20 cellular contexts compared by ENCODE assay signal in genomic region chr7:88322151-88322550, GRCh38. TPM values are rescaled to one million over a fixed set of nuclear protein-coding genes. Genes with fewer than 3 reads are reported as not detected.
DNase-seq lines count a peak whose midpoint lies in the region; ATAC-seq, FAIRE-seq and TF ChIP-seq lines count a peak whose summit lies in the region.
"Had no signal": no experiment of that assay in that cellular context is flagged by ENCODE, and none has a peak within 500 bp of the region (broad histone marks: within the 10 kb centered on the region; RNA-seq: fewer than 3 reads in every experiment).

No MANE protein-coding gene starts in this region.

- no TSS peak for BruUV-seq in HepG2 (replicated peaks; lab: Mats Ljungman, UMichigan)

- DNase-seq in HepG2 (ENCODE audit: low spot score) (no peak), left ventricle myocardium superior (no peak), upper lobe of right lung (no peak), DMS 273 treated with DMSO at 0.1 percent for 48 hours (lab: John Stamatoyannopoulos, UW) (no peak)
- DNase-seq in activated CD4-positive, CD25-positive, alpha-beta regulatory T cell treated with anti-CD3 and anti-CD28 coated beads, Interleukin-2, amount 50 U/mL, for 72 hours, result no peak
- DNase-seq: activated CD4-positive, alpha-beta memory T cell treated with anti-CD3 and anti-CD28 coated beads, Interleukin-2, amount 10 ng/mL, durations not matched to agents 7 days and 5 days; activated naive CD8-positive, alpha-beta T cell treated with anti-CD3 and anti-CD28 coated beads, Interleukin-2, amount 10 ng/mL, durations not matched to agents 7 days and 5 days; activated T-cell treated with anti-CD3 and anti-CD28 coated beads, Interleukin-2, amount 50 U/mL, for 48 hours; CD4-positive, CD25-positive, alpha-beta regulatory T cell; HCEC 1CT; NCI-H2081 treated with DMSO at 0.1 percent for 48 hours; NCI-H510A treated with DMSO at 0.1 percent for 48 hours; occipital lobe; stimulated activated CD4-positive, alpha-beta T cell treated with anti-CD3 and anti-CD28 coated beads, Interleukin-2, amount 100 ng/mL, for 24 hours had no signal

- H3K27me3 ChIP-seq in liver (ENCODE audit: control insufficient read depth in 4 of 4, insufficient read depth in 4 of 4, low read length in 3 of 4) (no peaks in the 10 kb centered on the region), HepG2 (ENCODE audit: control insufficient read depth in 1 of 2, insufficient read depth in 2 of 2, low read length in 2 of 2) (no peaks in the 10 kb centered on the region), OCI-LY3 (ENCODE audit: low read depth, low read length) (no peaks in the 10 kb centered on the region), upper lobe of right lung (no peaks in the 10 kb centered on the region)
- H3K27me3 ChIP-seq: hepatocyte had no signal

- TF ChIP-seq POLR2A in HepG2 (IDR thresholded peaks at IDR 0.05; ENCODE audit: insufficient read depth in 1 of 2, low read depth in 2 of 2, low read length in 2 of 2), result no peak

- H3K9ac ChIP-seq in liver (ENCODE audit: low read depth in 1 of 2, low read length in 2 of 2) (no peak overlapping the region), HepG2 (ENCODE audit: insufficient read depth, low read depth, low read length) (no peak overlapping the region), OCI-LY3 (ENCODE audit: low read length) (no peak overlapping the region)

- no peak overlapping the region for H2AFZ ChIP-seq in HepG2 (ENCODE audit: low read length)
- H2AFZ ChIP-seq in OCI-LY3 (ENCODE audit: low read depth, low read length), result no peak overlapping the region
- H2AFZ ChIP-seq: hepatocyte had no signal

- no peaks in the 10 kb centered on the region for H3K36me3 ChIP-seq in liver (ENCODE audit: control insufficient read depth in 4 of 4, insufficient read depth in 3 of 4, low read depth in 1 of 4, low read length in 3 of 4)
- no peaks in the 10 kb centered on the region for H3K36me3 ChIP-seq in HepG2 (replicated peaks in 1 of 2; ENCODE audit: control insufficient read depth in 1 of 2, insufficient read depth in 2 of 2, low read length in 2 of 2)
- H3K36me3 ChIP-seq in OCI-LY3 (replicated peaks; ENCODE audit: low read depth, low read length), result no peaks in the 10 kb centered on the region
- H3K36me3 ChIP-seq in upper lobe of right lung, result no peaks in the 10 kb centered on the region

- intact Hi-C loops in HepG2 (cut with micrococcal nuclease; ENCODE audit: unreplicated experiment) (no loop called here), left ventricle myocardium superior (cut with micrococcal nuclease) (no loop called here), upper lobe of right lung (cut with DNase I) (no loop called here)

- TF ChIP-seq RAD21 in liver (IDR thresholded peaks at IDR 0.05), result no peak
- TF ChIP-seq RAD21 in HepG2 (CRISPR knock-in tag; IDR thresholded peaks at IDR 0.05), result no peak

- no peak overlapping the region for H3K4me2 ChIP-seq in HepG2 (ENCODE audit: low read depth, low read length)
- H3K4me2 ChIP-seq in OCI-LY3 (ENCODE audit: low read length), result peak overlapping the region; percentile 33
- H3K4me2 ChIP-seq: hepatocyte had no signal

- WGBS in liver, result 68% methylated on average over 3 of the region's 3 CpGs
- WGBS in HepG2 (ENCODE audit: low lambda C conversion rate), result 86% methylated on average over 3 of the region's 3 CpGs

- POLR2A ChIA-PET in HepG2 (lab: Yijun Ruan, JAX), result no interaction called here

- H3K27ac ChIP-seq in liver (ENCODE audit: low read depth in 1 of 2, low read length in 2 of 2) (peak overlapping the region in 1 of 2 donors; percentile 49), HepG2 (ENCODE audit: extremely low read length, insufficient read depth, low read length) (no peak overlapping the region), OCI-LY3 (ENCODE audit: low read length) (peak overlapping the region; percentile 29), upper lobe of right lung (no peak overlapping the region)
- H3K27ac ChIP-seq: hepatocyte had no signal

- ATAC-seq in HepG2, result no peak
- ATAC-seq in left ventricle myocardium superior, result peak; percentile 40
- ATAC-seq in upper lobe of right lung, result peak; percentile 71
- ATAC-seq in HG03439 (IDR thresholded peaks at IDR 0.05; ENCODE audit: unreplicated experiment), result no peak
- ATAC-seq: sciatic nerve had no signal

- in situ Hi-C loops in HepG2 (cut with HindIII; ENCODE audit: extremely low pct_ligation_motif_present, low pct_unique_long_range_greater_than_20kb), result no loop called here

- H3K4me1 ChIP-seq in liver (ENCODE audit: control insufficient read depth in 4 of 4, insufficient read depth in 4 of 4, low read length in 3 of 4), result peaks cover 0 to 2% (median 0%) of the 10 kb centered on the region in 4 donors
- no peaks in the 10 kb centered on the region for H3K4me1 ChIP-seq in HepG2 (ENCODE audit: insufficient read depth, low read length)
- peaks cover 28% of the 10 kb centered on the region for H3K4me1 ChIP-seq in OCI-LY3 (ENCODE audit: low read length)
- H3K4me1 ChIP-seq in upper lobe of right lung, result peaks cover 5% of the 10 kb centered on the region

- H3K9me3 ChIP-seq in liver (ENCODE audit: control insufficient read depth in 4 of 4, low read length in 3 of 4) (no peaks in the 10 kb centered on the region), HepG2 (ENCODE audit: low read length) (no peaks in the 10 kb centered on the region), OCI-LY3 (ENCODE audit: insufficient read depth, low read length) (peaks cover 3% of the 10 kb centered on the region; the same call in 1 of the 2 replicates), upper lobe of right lung (no peaks in the 10 kb centered on the region)

- no peak overlapping the region for H3K4me3 ChIP-seq in liver (ENCODE audit: low read depth in 1 of 3, low read length in 3 of 3)
- H3K4me3 ChIP-seq in HepG2 (replicated peaks in 1 of 3; ENCODE audit: insufficient read depth in 1 of 3, low read depth in 2 of 3, low read length in 3 of 3), result no peak overlapping the region
- peak overlapping the region; percentile 12; the same call in 1 of the 2 replicates for H3K4me3 ChIP-seq in OCI-LY3 (ENCODE audit: low read length)
- no peak overlapping the region for H3K4me3 ChIP-seq in upper lobe of right lung
- H3K4me3 ChIP-seq: hepatocyte had no signal

- TF ChIP-seq EP300 in HepG2 (IDR thresholded peaks at IDR 0.05; ENCODE audit: low read depth in 2 of 2, low read length in 2 of 2) (no peak), HepG2 (CRISPR knock-in tag; IDR thresholded peaks at IDR 0.05; ENCODE audit: borderline replicate concordance) (no peak)

- H4K20me1 ChIP-seq in HepG2 (ENCODE audit: insufficient read depth, low read length) (no peaks in the 10 kb centered on the region), OCI-LY3 (ENCODE audit: insufficient read depth, low read length) (no peaks in the 10 kb centered on the region)

- CTCF ChIA-PET in HepG2 (lab: Yijun Ruan, JAX; ENCODE audit: low intra/inter-chr PET ratio, low total read pairs), result no interaction called here

- no peak for FAIRE-seq in HepG2 (lab: Jason Lieb, UNC)

- no peak for TF ChIP-seq CTCF in liver (IDR thresholded peaks at IDR 0.05; ENCODE audit: low read depth, low read length, missing input control)
- TF ChIP-seq CTCF in HepG2 (CRISPR knock-in tag; IDR thresholded peaks at IDR 0.05), result no peak
- TF ChIP-seq CTCF in OCI-LY3 (IDR thresholded peaks at IDR 0.05; ENCODE audit: low read depth, low read length), result no peak
- no peak for TF ChIP-seq CTCF in upper lobe of right lung (IDR thresholded peaks at IDR 0.05)

- H3K79me2 ChIP-seq in HepG2 (ENCODE audit: insufficient read depth, low read length) (no peaks in the 10 kb centered on the region), OCI-LY3 (ENCODE audit: low read length) (no peaks in the 10 kb centered on the region)
- H3K79me2 ChIP-seq: hepatocyte had no signal

TF ChIP-seq in liver, 16 proteins besides CTCF, POLR2A, EP300 and RAD21:
- TF ChIP-seq HNF4A (conservative IDR thresholded peaks at IDR 0.05) (no peak), EGR1 (IDR thresholded peaks at IDR 0.05; ENCODE audit: low read depth in 2 of 2) (no peak), HNF4G (IDR thresholded peaks at IDR 0.05) (no peak)
- TF ChIP-seq, protein P1, sequence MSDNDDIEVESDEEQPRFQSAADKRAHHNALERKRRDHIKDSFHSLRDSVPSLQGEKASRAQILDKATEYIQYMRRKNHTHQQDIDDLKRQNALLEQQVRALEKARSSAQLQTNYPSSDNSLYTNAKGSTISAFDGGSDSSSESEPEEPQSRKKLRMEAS (IDR thresholded peaks at IDR 0.05), result peak; percentile 18

TF ChIP-seq in HepG2, 621 proteins besides CTCF, POLR2A, EP300 and RAD21 (continues in another document):
- no peak for TF ChIP-seq JDP2 (CRISPR knock-in tag; IDR thresholded peaks at IDR 0.05; ENCODE audit: borderline replicate concordance)

RNA-seq across cellular contexts. Expression of gene STEAP4, which starts 15.5 kb away (rescaled TPM):
- 10 to 100 TPM in 1 of 2 donors, 1 to 10 TPM in 1; 3.7 to 43.8 TPM for total RNA-seq in liver
- 10 to 100 TPM in 1 of 2 donors, 1 to 10 TPM in 1; 8.7 to 16.9 TPM for polyA plus RNA-seq in liver
- total RNA-seq in HepG2 (2016; rRNA removed; fragmentation: Illumina TruSeq; extraction: Trizol), result not detected in 2 replicates
- total RNA-seq in HepG2 (2016; cell fraction: cytosol; rRNA removed; fragmentation: Illumina TruSeq; extraction: Trizol; ENCODE audit: low read depth), result not detected in 2 replicates
- not detected in 2 replicates for total RNA-seq in HepG2 (2016; cell fraction: insoluble cytoplasmic fraction; rRNA removed; fragmentation: Illumina TruSeq; extraction: Trizol)
- not detected in 2 replicates for total RNA-seq in HepG2 (2016; cell fraction: membrane; rRNA removed; fragmentation: Illumina TruSeq; extraction: Trizol)
- total RNA-seq in HepG2 (2016; cell fraction: nucleus; rRNA removed; fragmentation: Illumina TruSeq; extraction: Trizol), result not detected in 2 replicates
- not detected in 2 replicates for polyA plus RNA-seq in HepG2 (2011; rRNA removed)
- polyA plus RNA-seq in HepG2 (2011; cell fraction: cytosol; rRNA removed), result not detected in 2 replicates
- not detected in 2 replicates for polyA plus RNA-seq in HepG2 (2011; cell fraction: nucleus; rRNA removed)
- not detected in 2 replicates for polyA plus RNA-seq in HepG2 (2012)
- polyA plus RNA-seq in HepG2 (2016; cell fraction: cytosol; fragmentation: Illumina TruSeq; extraction: Trizol; ENCODE audit: low read depth), result not detected in 2 replicates
- not detected in 2 replicates for polyA plus RNA-seq in HepG2 (2016; cell fraction: insoluble cytoplasmic fraction; fragmentation: Illumina TruSeq; extraction: Trizol; ENCODE audit: low read depth)
- not detected in 2 replicates for polyA plus RNA-seq in HepG2 (2016; cell fraction: membrane; fragmentation: Illumina TruSeq; extraction: Trizol; ENCODE audit: low read depth)
- polyA plus RNA-seq in HepG2 (2016; cell fraction: nucleus; fragmentation: Illumina TruSeq; extraction: Trizol; ENCODE audit: insufficient read depth, low read depth), result not detected in 2 replicates
- 19.2 TPM in 1 of 2 replicates, not detected in the other for polyA minus RNA-seq in HepG2 (2011; rRNA and poly(A)+ RNA removed; ENCODE audit: low replicate concordance)
- not detected in 2 replicates for polyA minus RNA-seq in HepG2 (2011; cell fraction: cytosol; rRNA and poly(A)+ RNA removed)
- polyA minus RNA-seq in HepG2 (2011; cell fraction: nucleus; rRNA and poly(A)+ RNA removed), result not detected in 2 replicates
- 21.7 TPM for total RNA-seq in left ventricle myocardium superior
- total RNA-seq in upper lobe of right lung, result 53.9 TPM
- total RNA-seq: activated CD4-positive, alpha-beta memory T cell treated with anti-CD3 and anti-CD28 coated beads, Interleukin-2, amount 10 ng/mL, durations not matched to agents 7 days and 5 days; activated naive CD8-positive, alpha-beta T cell treated with anti-CD3 and anti-CD28 coated beads, Interleukin-2, amount 10 ng/mL, durations not matched to agents 7 days and 5 days; CD4-positive, CD25-positive, alpha-beta regulatory T cell; MCF 10A had no signal
- polyA plus RNA-seq: CD4-positive, CD25-positive, alpha-beta regulatory T cell; hepatocyte had no signal

Comparison
In these comparisons a context has a peak if more than half of its experiments do, and no peak if none do; other contexts are left out.
1. RNA of gene STEAP4, which starts 15.5 kb away (total RNA-seq): 53.9 TPM in upper lobe of right lung (single experiment), 3.7 to 43.8 TPM in liver and 21.7 TPM in left ventricle myocardium superior (single experiment); not detected in HepG2; every median in the first group is over 4 times any median in the second.
2. ATAC-seq: peak in left ventricle myocardium superior (single experiment) and upper lobe of right lung (single experiment); none in HepG2 (single experiment) and HG03439 (single experiment).